Comparison of ENCODE assay signal across 8 cellular contexts in the genomic region with DNA sequence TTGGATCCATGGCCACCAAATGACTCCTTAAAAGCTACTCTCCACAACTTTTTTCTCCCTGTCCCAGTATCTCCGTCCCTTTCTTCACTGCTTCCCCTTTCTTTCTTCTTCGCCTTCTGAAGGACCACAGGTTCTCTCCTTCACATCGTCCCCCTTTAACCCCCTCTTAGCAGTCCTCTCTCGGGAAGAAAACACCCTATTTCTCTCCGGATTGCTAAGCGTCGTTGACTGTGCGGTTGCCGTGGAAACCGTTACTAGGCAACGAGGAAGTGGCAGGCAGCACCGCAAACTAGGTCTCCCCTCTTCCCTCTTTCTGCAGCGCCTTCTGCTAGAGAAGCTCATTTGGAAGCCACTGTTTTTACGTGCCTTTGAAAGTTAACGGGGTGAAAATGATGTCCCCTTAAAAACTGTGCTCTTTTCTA. TPM values are rescaled to one million over a fixed set of nuclear protein-coding genes. Genes with fewer than 3 reads are reported as not detected.
DNase-seq lines count a peak whose midpoint lies in the region; ATAC-seq, FAIRE-seq and TF ChIP-seq lines count a peak whose summit lies in the region.

A gene with protein sequence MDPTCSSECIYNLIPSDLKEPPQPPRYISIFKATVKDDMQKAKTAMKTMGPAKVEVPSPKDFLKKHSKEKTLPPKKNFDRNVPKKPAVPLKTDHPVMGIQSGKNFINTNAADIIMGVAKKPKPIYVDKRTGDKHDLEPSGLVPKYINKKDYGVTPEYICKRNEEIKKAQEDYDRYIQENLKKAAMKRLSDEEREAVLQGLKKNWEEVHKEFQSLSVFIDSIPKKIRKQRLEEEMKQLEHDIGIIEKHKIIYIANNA (minus strand): TSS at position 232 of the 422 bp plus-strand sequence. CDS start 222 bp downstream, at position 10.

- no peaks in the 10 kb centered on the region for H3K27me3 ChIP-seq in ascending aorta

- TF ChIP-seq CTCF in ascending aorta (IDR thresholded peaks at IDR 0.05): no peak

- no peak for TF ChIP-seq POLR2A in GM18505 (IDR thresholded peaks at IDR 0.05; ENCODE audit: borderline replicate concordance, extremely low read depth, insufficient read depth, insufficient read length)

- H3K4me1 ChIP-seq in ascending aorta: peaks cover 0 to 9% of the 10 kb centered on the region in 2 donors

- DNase-seq in NCI-H1930 (lab: John Stamatoyannopoulos, UW): peak; percentile 16 to 64
- DNase-seq in T-helper 22 cell (ENCODE audit: low read depth): peak; percentile 91
- peak; percentile 69 to 96 for DNase-seq in ascending aorta (ENCODE audit: low spot score in 2 of 2)
- DNase-seq in hepatic stellate cell (ENCODE audit: low spot score): peak; percentile 70
- DNase-seq in pulmonary artery endothelial cell (ENCODE audit: low read depth, low spot score): peak; percentile 76
- peak; percentile 88 for DNase-seq in urothelium cell line (ENCODE audit: low spot score)

- peak within 1 kb of the TSS; percentile 74 to 77 for H3K4me3 ChIP-seq in ascending aorta

- H3K9me3 ChIP-seq in ascending aorta: no peaks in the 10 kb centered on the region

- intact Hi-C loops in ascending aorta (cut with DNase I): loop anchor here (1.0 to 5.0 kb wide), 5 partner anchors 46 to 292 kb away; a partner anchor contains a TSS

- ATAC-seq in GM18505 (IDR thresholded peaks at IDR 0.05; ENCODE audit: unreplicated experiment): peak; percentile 63
- ATAC-seq in HG02981 (IDR thresholded peaks at IDR 0.05; ENCODE audit: unreplicated experiment): peak; percentile 63

- peak within 1 kb of the TSS; percentile 85 to 88 for H3K27ac ChIP-seq in ascending aorta

- H3K36me3 ChIP-seq in ascending aorta: no peaks in the 10 kb centered on the region

- no peak for FAIRE-seq in urothelium cell line (lab: Jason Lieb, UNC)

RNA-seq across cellular contexts. Expression of the gene that starts here (rescaled TPM):
- not detected for total RNA-seq in ascending aorta
- 0.07 and 0.13 TPM in 2 replicates for total RNA-seq in pulmonary artery endothelial cell

Comparison
In these comparisons a context has a peak if more than half of its experiments do, and no peak if none do; other contexts are left out.
1. Peak in every context shown above with its lines: DNase-seq, ATAC-seq, H3K4me3 ChIP-seq and H3K27ac ChIP-seq.
2. Peak in DNase-seq, H3K4me3 ChIP-seq and H3K27ac ChIP-seq in ascending aorta; RNA of the gene not detected or under 1 TPM.
3. Peak in DNase-seq in pulmonary artery endothelial cell; RNA of the gene not detected or under 1 TPM.
4. DNase-seq: peak in every context shown above with its lines; median percentile 91 in T-helper 22 cell; 88 in urothelium cell line; 82 in ascending aorta; 76 in pulmonary artery endothelial cell; 70 in hepatic stellate cell; 40 in NCI-H1930.